ENCODE assay signal across 10 cellular contexts in the genomic region with DNA sequence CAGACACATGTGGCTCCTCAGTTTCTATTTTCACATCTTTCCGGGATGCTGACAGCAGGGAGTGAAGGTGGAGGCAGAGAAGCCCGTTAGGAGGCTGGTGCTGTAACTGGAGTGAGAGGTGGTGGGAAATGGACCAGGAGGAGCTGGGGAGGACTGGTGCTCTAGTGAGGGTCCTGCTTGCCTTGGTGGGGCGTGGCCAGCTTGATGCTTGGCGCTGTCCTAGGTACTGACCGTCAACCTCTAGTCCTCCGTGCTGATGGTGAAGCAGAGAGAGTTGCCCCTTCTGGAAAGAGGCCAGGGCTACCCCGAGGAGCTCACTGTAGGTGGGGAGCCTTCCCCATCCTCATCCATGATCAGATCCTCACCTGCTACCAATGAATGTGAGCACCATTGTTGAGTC. TPM values are rescaled to one million over a fixed set of nuclear protein-coding genes. Genes with fewer than 3 reads are reported as not detected.
DNase-seq lines count a peak whose midpoint lies in the region; ATAC-seq and TF ChIP-seq lines count a peak whose summit lies in the region.
"Had no signal": no experiment of that assay in that cellular context is flagged by ENCODE, and none has a peak within 500 bp of the region (broad histone marks: within the 10 kb centered on the region; RNA-seq: fewer than 3 reads in every experiment).

No MANE protein-coding gene starts in this region.

- H3K9me3 ChIP-seq in colonic mucosa: no peaks in the 10 kb centered on the region
- no peaks in the 10 kb centered on the region for H3K9me3 ChIP-seq in osteoblast (ENCODE audit: low read depth, low read length)
- H3K9me3 ChIP-seq: ovary, tibial nerve had no signal

- H3K27me3 ChIP-seq in GM06990 (replicated peaks; ENCODE audit: control insufficient read depth, insufficient read depth, low read length) (no peaks in the 10 kb centered on the region), colonic mucosa (no peaks in the 10 kb centered on the region), osteoblast (ENCODE audit: insufficient read depth, low read length) (no peaks in the 10 kb centered on the region)
- H3K27me3 ChIP-seq: ovary, tibial nerve had no signal

- no peak overlapping the region for H3K27ac ChIP-seq in colonic mucosa
- H3K27ac ChIP-seq in osteoblast (ENCODE audit: low read depth, low read length): no peak overlapping the region

- peaks cover 40% of the 10 kb centered on the region for H3K79me2 ChIP-seq in osteoblast (ENCODE audit: insufficient read depth, low read length)

- peaks cover 30% of the 10 kb centered on the region for H3K4me1 ChIP-seq in colonic mucosa
- H3K4me1 ChIP-seq in osteoblast (ENCODE audit: insufficient read depth, low read length): peaks cover 25% of the 10 kb centered on the region

- H3K4me2 ChIP-seq in osteoblast (ENCODE audit: insufficient read depth, low read length): peak overlapping the region; percentile 86

- peaks cover 23% of the 10 kb centered on the region for H4K20me1 ChIP-seq in osteoblast (ENCODE audit: insufficient read depth, low read length)

- H2AFZ ChIP-seq in osteoblast (ENCODE audit: low read length): no peak overlapping the region

- TF ChIP-seq CTCF in GM06990 (IDR thresholded peaks at IDR 0.05; ENCODE audit: insufficient read depth, low read length, poor library complexity, severe bottlenecking) (no peak), colonic mucosa (IDR thresholded peaks at IDR 0.05) (no peak), osteoblast (IDR thresholded peaks at IDR 0.05; ENCODE audit: extremely low read depth, low read depth, low read length) (no peak)

- peak overlapping the region; percentile 87 to 88 for H3K9ac ChIP-seq in colonic mucosa (ENCODE audit: low read depth in 2 of 2, low read length in 2 of 2)

- DNase-seq in GM06990 (ENCODE audit: extremely low read depth, insufficient read length) (no peak), NCI-H1048 (lab: John Stamatoyannopoulos, UW) (peak; percentile 18), colonic mucosa (no peak), osteoblast (ENCODE audit: insufficient read length, low spot score, missing footprints) (peak; percentile 93), NCI-H1930 (lab: John Stamatoyannopoulos, UW) (no peak), T-helper 9 cell (no peak), NCI-H82 (lab: John Stamatoyannopoulos, UW) (no peak)

- intact Hi-C loops in colonic mucosa (cut with DNase I): no loop called here

- H3K36me3 ChIP-seq in GM06990 (ENCODE audit: control insufficient read depth, insufficient read depth, low read length) (peaks cover 10% of the 10 kb centered on the region), colonic mucosa (no peaks in the 10 kb centered on the region), osteoblast (ENCODE audit: insufficient read depth, low read length) (peaks cover 8% of the 10 kb centered on the region)
- H3K36me3 ChIP-seq: ovary had no signal

- no peak for ATAC-seq in HG03469 (IDR thresholded peaks at IDR 0.05; ENCODE audit: unreplicated experiment)

- H3K4me3 ChIP-seq in GM06990 (replicated peaks; ENCODE audit: low read depth, low read length) (peak overlapping the region; percentile 81; the same call in 1 of the 2 replicates), colonic mucosa (no peak overlapping the region), osteoblast (ENCODE audit: insufficient read depth, low read length) (no peak overlapping the region)

RNA-seq across cellular contexts. Expression of a gene that starts 1.4 kb away (rescaled TPM):
- total RNA-seq in colonic mucosa: 10 to 100 TPM in 1 of 2 donors, 1 to 10 TPM in 1; 10.0 to 17.8 TPM
- total RNA-seq in osteoblast: 9.0 and 10.6 TPM in 2 replicates

RNA-seq across cellular contexts. Expression of a gene that starts 7.8 kb away (rescaled TPM):
- total RNA-seq in colonic mucosa: 1,000 to 10,000 TPM; 1,501 to 4,641 TPM
- 5.1 and 8.3 TPM in 2 replicates for total RNA-seq in osteoblast

RNA-seq across cellular contexts. Expression of a gene that starts 32.1 kb away (rescaled TPM):
- total RNA-seq in colonic mucosa (10 to 100 TPM; 26.8 to 29.7 TPM), osteoblast (28.6 and 30.8 TPM in 2 replicates)

RNA-seq across cellular contexts. Expression of a gene that starts 32.4 kb away (rescaled TPM):
- total RNA-seq in colonic mucosa (10 to 100 TPM; 37.1 to 41.5 TPM), osteoblast (23.0 and 24.6 TPM in 2 replicates)

Comparison
In these comparisons a context has a peak if more than half of its experiments do, and no peak if none do; other contexts are left out.
1. DNase-seq: peak in NCI-H1048 (single experiment) and osteoblast (single experiment); none in GM06990 (single experiment), colonic mucosa (single experiment), NCI-H1930 (0 of 2), T-helper 9 cell (single experiment) and NCI-H82 (single experiment).
2. RNA of a gene that starts 7.8 kb away (total RNA-seq): 1,501 to 4,641 TPM in colonic mucosa; 5.1 to 8.3 TPM in osteoblast; every median in the first group is over 100 times any median in the second.